ENCODE assay signal across 8 cellular contexts in genomic region chr19:3095375-3096191, GRCh38. TPM values are rescaled to one million over a fixed set of nuclear protein-coding genes. Genes with fewer than 3 reads are reported as not detected.
DNase-seq lines count a peak whose midpoint lies in the region; ATAC-seq and TF ChIP-seq lines count a peak whose summit lies in the region.

No MANE protein-coding gene starts in this region.

- peak overlapping the region; percentile 72 for H3K4me3 Mint-ChIP-seq in activated T-helper 17 cell treated with anti-CD3 and anti-CD28 coated beads, Interleukin-2, amount 50 U/mL, for 72 hours

- TF ChIP-seq CTCF in AG04450 (IDR thresholded peaks at IDR 0.05; ENCODE audit: low read depth, low read length), result no peak
- TF ChIP-seq CTCF in spleen (IDR thresholded peaks at IDR 0.05 in 8 of 11, conservative IDR thresholded peaks at IDR 0.05 in 3 of 11), result no peak

- intact Hi-C loops in right cardiac atrium (cut with DNase I) (no loop called here), spleen (cut with DNase I; ENCODE audit: low total_unique reads) (no loop called here)

- H3K27me3 Mint-ChIP-seq in activated T-helper 17 cell treated with anti-CD3 and anti-CD28 coated beads, Interleukin-2, amount 50 U/mL, for 72 hours, result peaks cover 12% of the 10 kb centered on the region

- H3K4me3 ChIP-seq in AG04450 (ENCODE audit: low read depth, low read length) (peak overlapping the region; percentile 87), MG63 (peak overlapping the region; percentile 62), right cardiac atrium (ENCODE audit: low read length) (peak overlapping the region; percentile 92), spleen (peak overlapping the region; percentile 55 to 84 (median 67))

- no peak overlapping the region for H3K27ac ChIP-seq in AG04450 (ENCODE audit: low read depth, low read length)
- H3K27ac ChIP-seq in right cardiac atrium (ENCODE audit: low read length), result peak overlapping the region; percentile 96
- peak overlapping the region in 6 of 8 donors; percentile 78 to 90 (median 86) for H3K27ac ChIP-seq in spleen

- DNase-seq in AG04450 (ENCODE audit: low read depth, low spot score) (no peak), MG63 (peak; percentile 11), right cardiac atrium (peak in 1 of 3 donors; percentile 72), spleen (peak; percentile 77), medulla oblongata (ENCODE audit: extremely low spot score) (no peak), midbrain (lab: John Stamatoyannopoulos, UW) (no peak)

- H3K27ac Mint-ChIP-seq in activated T-helper 17 cell treated with anti-CD3 and anti-CD28 coated beads, Interleukin-2, amount 50 U/mL, for 72 hours, result no peak overlapping the region

- no peaks in the 10 kb centered on the region for H3K9me3 Mint-ChIP-seq in activated T-helper 17 cell treated with anti-CD3 and anti-CD28 coated beads, Interleukin-2, amount 50 U/mL, for 72 hours

- 6% methylated on average over 32 of the region's 32 CpGs for WGBS in right cardiac atrium
- WGBS in spleen, 5 donors, result 9 to 20% (median 13%) methylated on average over 30 to 32 of the region's 32 CpGs

- peaks cover 18% of the 10 kb centered on the region for H3K4me1 ChIP-seq in right cardiac atrium (ENCODE audit: control insufficient read depth, insufficient read depth, low read length)
- peaks cover 44 to 66% (median 61%) of the 10 kb centered on the region in 6 donors for H3K4me1 ChIP-seq in spleen

- ATAC-seq in activated T-helper 17 cell treated with anti-CD3 and anti-CD28 coated beads, Interleukin-2, amount 50 U/mL, for 72 hours (replicated peaks), result no peak
- ATAC-seq in right cardiac atrium (no peak), HG03139 (IDR thresholded peaks at IDR 0.05; ENCODE audit: unreplicated experiment) (no peak)

- H3K4me1 Mint-ChIP-seq in activated T-helper 17 cell treated with anti-CD3 and anti-CD28 coated beads, Interleukin-2, amount 50 U/mL, for 72 hours, result peaks cover 9% of the 10 kb centered on the region

- H3K27me3 ChIP-seq in AG04450 (ENCODE audit: control insufficient read depth, insufficient read depth, low read length), result no peaks in the 10 kb centered on the region
- no peaks in the 10 kb centered on the region for H3K27me3 ChIP-seq in MG63
- H3K27me3 ChIP-seq in right cardiac atrium (ENCODE audit: control insufficient read depth, insufficient read depth), result no peaks in the 10 kb centered on the region
- H3K27me3 ChIP-seq in spleen (replicated peaks in 1 of 7), result peaks cover 0 to 66% (median 0%) of the 10 kb centered on the region in 7 donors

- POLR2A ChIA-PET in AG04450 (lab: Yijun Ruan, JAX), result interaction anchor here (0.7 kb wide), 1 partner anchor 13 kb away, joined by 8 read pairs; no protein-coding TSS in a partner anchor

- H3K36me3 ChIP-seq in MG63 (no peaks in the 10 kb centered on the region), spleen (no peaks in the 10 kb centered on the region)

- no peaks in the 10 kb centered on the region for H3K36me3 Mint-ChIP-seq in activated T-helper 17 cell treated with anti-CD3 and anti-CD28 coated beads, Interleukin-2, amount 50 U/mL, for 72 hours (ENCODE audit: low read depth)

- CTCF ChIA-PET in AG04450 (lab: Charles Lee), result no interaction called here

- TF ChIP-seq POLR2A in spleen (IDR thresholded peaks at IDR 0.05), result no peak

- H3K9me3 ChIP-seq in AG04450 (ENCODE audit: control insufficient read depth, insufficient read depth, low read length), result no peaks in the 10 kb centered on the region
- no peaks in the 10 kb centered on the region for H3K9me3 ChIP-seq in MG63
- no peaks in the 10 kb centered on the region for H3K9me3 ChIP-seq in right cardiac atrium (ENCODE audit: control insufficient read depth, low read length)
- no peaks in the 10 kb centered on the region for H3K9me3 ChIP-seq in spleen

RNA-seq across cellular contexts. Expression of gene GNA11, which starts 1.4 kb away (rescaled TPM):
- 8.9 and 17.2 TPM in 2 replicates for polyA plus RNA-seq in AG04450 (2011; rRNA removed)
- polyA minus RNA-seq in AG04450 (2011; rRNA and poly(A)+ RNA removed), result 15.2 and 22.2 TPM in 2 replicates
- total RNA-seq in MG63 (2014; rRNA removed; shearing (Covaris generic); ENCODE audit: low replicate concordance), result 29.7 and 46.0 TPM in 2 replicates
- total RNA-seq in activated T-helper 17 cell treated with anti-CD3 and anti-CD28 coated beads, Interleukin-2, amount 50 U/mL, for 72 hours, result 1 to 10 TPM; 1.9 to 2.6 TPM
- 10 to 100 TPM; 63.3 to 71.6 (median 69.7) TPM for total RNA-seq in right cardiac atrium
- 69.8 TPM for polyA plus RNA-seq in right cardiac atrium
- 10 to 100 TPM; 22.6 to 41.5 (median 33.4) TPM for total RNA-seq in spleen
- 10 to 100 TPM in 1 of 3 donors, 1 to 10 TPM in 2; 5.1 to 22.7 (median 6.1) TPM for polyA plus RNA-seq in spleen

RNA-seq across cellular contexts. Expression of gene TLE5, which starts 33.3 kb away (rescaled TPM):
- 317 and 392 TPM in 2 replicates for polyA plus RNA-seq in AG04450 (2011; rRNA removed)
- 348 and 444 TPM in 2 replicates for polyA minus RNA-seq in AG04450 (2011; rRNA and poly(A)+ RNA removed)
- 165 and 217 TPM in 2 replicates for total RNA-seq in MG63 (2014; rRNA removed; shearing (Covaris generic); ENCODE audit: low replicate concordance)
- 100 to 1,000 TPM; 348 to 436 TPM for total RNA-seq in activated T-helper 17 cell treated with anti-CD3 and anti-CD28 coated beads, Interleukin-2, amount 50 U/mL, for 72 hours
- total RNA-seq in right cardiac atrium, result 1,000 to 10,000 TPM in 2 of 4 donors, 100 to 1,000 TPM in 2; 784 to 1,020 (median 971) TPM
- polyA plus RNA-seq in right cardiac atrium, result 1,565 TPM
- total RNA-seq in spleen, result 100 to 1,000 TPM; 325 to 569 (median 425) TPM
- 100 to 1,000 TPM; 428 to 618 (median 514) TPM for polyA plus RNA-seq in spleen

RNA-seq across cellular contexts. Expression of gene GNA15, which starts 40.2 kb away (rescaled TPM):
- polyA plus RNA-seq in AG04450 (2011; rRNA removed), result not detected in 2 replicates
- polyA minus RNA-seq in AG04450 (2011; rRNA and poly(A)+ RNA removed), result not detected in 2 replicates
- total RNA-seq in MG63 (2014; rRNA removed; shearing (Covaris generic); ENCODE audit: low replicate concordance), result not detected in 2 replicates
- 100 to 1,000 TPM; 202 to 297 TPM for total RNA-seq in activated T-helper 17 cell treated with anti-CD3 and anti-CD28 coated beads, Interleukin-2, amount 50 U/mL, for 72 hours
- total RNA-seq in right cardiac atrium, result 1 to 10 TPM; 1.8 to 2.5 (median 2.1) TPM
- polyA plus RNA-seq in right cardiac atrium, result 1.00 TPM
- 10 to 100 TPM in 6 of 7 donors, 1 to 10 TPM in 1; 9.8 to 24.9 (median 12.7) TPM for total RNA-seq in spleen
- 1 to 10 TPM; 3.8 to 7.6 (median 5.2) TPM for polyA plus RNA-seq in spleen

Comparison
In these comparisons a context has a peak if more than half of its experiments do, and no peak if none do; other contexts are left out.
1. DNase-seq: peak in MG63 (single experiment) and spleen (single experiment); none in AG04450 (single experiment), medulla oblongata (single experiment) and midbrain (single experiment).
2. RNA of gene GNA15, which starts 40.2 kb away (total RNA-seq): 202 to 297 TPM in activated T-helper 17 cell treated with anti-CD3 and anti-CD28 coated beads, Interleukin-2, amount 50 U/mL, for 72 hours; 9.8 to 24.9 TPM in spleen, 1.8 to 2.5 TPM in right cardiac atrium and not detected in MG63; every median in the first group is over 4 times any median in the second.
3. Peak in every context shown above with its lines, with median percentiles within 50 percentile points of each other: H3K4me3 ChIP-seq.